2 cellular contexts compared by ENCODE assay signal in genomic region chr5:37075399-37075950, GRCh38.
A peak's percentile ranks its signal among the peaks of the same experiment; 100 is the strongest.
TF ChIP-seq lines count a peak whose summit lies in the region.

No MANE protein-coding gene starts in this region.

TF ChIP-seq in HepG2, 621 proteins besides CTCF, POLR2A, EP300 and RAD21 (continued from another document):
- TF ChIP-seq MNT (IDR thresholded peaks at IDR 0.05) (peak; percentile 52; the same call in 1 of the 2 replicates), ELK4 (CRISPR knock-in tag; IDR thresholded peaks at IDR 0.05; ENCODE audit: borderline replicate concordance) (no peak), ESRRA (CRISPR knock-in tag; IDR thresholded peaks at IDR 0.05; ENCODE audit: low read depth) (no peak), ZBTB33 (CRISPR knock-in tag; IDR thresholded peaks at IDR 0.05) (no peak)

TF ChIP-seq in WTC11, 78 proteins besides CTCF, POLR2A, EP300 and RAD21 (continued from another document):
- TF ChIP-seq PRDM15 (CRISPR knock-in tag; IDR thresholded peaks at IDR 0.05) (no peak), TP53 (CRISPR knock-in tag; IDR thresholded peaks at IDR 0.05) (no peak), RELA (CRISPR knock-in tag; IDR thresholded peaks at IDR 0.05; ENCODE audit: borderline replicate concordance) (no peak)
TF ChIP-seq in WTC11: peak in this region for 0.
